In the genomic region with DNA sequence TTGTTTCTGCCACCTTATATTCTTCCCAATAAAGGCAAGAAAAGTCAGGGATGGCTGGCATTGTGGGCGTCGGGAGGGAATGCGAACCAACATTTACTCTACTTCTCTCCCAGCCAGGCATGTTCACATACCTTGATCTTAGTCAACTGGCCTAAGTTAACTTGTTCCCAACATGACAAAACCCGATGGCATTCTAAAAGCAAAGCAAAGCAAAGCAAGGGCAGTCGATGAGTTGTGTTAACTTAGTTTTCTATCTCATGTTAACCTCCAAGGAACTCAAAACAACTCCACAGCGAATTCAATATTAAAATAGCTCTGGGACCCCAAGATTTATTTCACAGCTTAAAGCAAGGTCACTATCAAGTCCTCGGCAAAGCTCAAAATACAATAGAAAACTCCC, we compare ENCODE assay signal across 8 cellular contexts. TPM values are rescaled to one million over a fixed set of nuclear protein-coding genes. Genes with fewer than 3 reads are reported as not detected.
DNase-seq lines count a peak whose midpoint lies in the region; ATAC-seq and TF ChIP-seq lines count a peak whose summit lies in the region.

No MANE protein-coding gene starts in this region.

- no peaks in the 10 kb centered on the region for H3K27me3 Mint-ChIP-seq in HFFc6 (ENCODE audit: insufficient read depth)
- H3K27me3 Mint-ChIP-seq in activated B cell treated with CpG ODN at 0.5 μM for 24 hours = no peaks in the 10 kb centered on the region
- no peaks in the 10 kb centered on the region for H3K27me3 Mint-ChIP-seq in stimulated activated naive B cell treated with anti-CD40 and anti-IgM and Interleukin-4, amounts not matched to agents 10 μg/mL and 1 μg/mL and 100 μg/mL, for 72 hours

- no peak for TF ChIP-seq CTCF in HFFc6 (IDR thresholded peaks at IDR 0.05)
- TF ChIP-seq CTCF in activated B cell treated with CpG ODN at 0.5 μM for 24 hours (IDR thresholded peaks at IDR 0.05) = no peak

- CTCF ChIA-PET in activated B cell treated with CpG ODN at 0.5 μM for 24 hours (lab: Charles Lee) = no interaction called here

- peak overlapping the region; percentile 89 for H3K27ac Mint-ChIP-seq in HFFc6
- H3K27ac Mint-ChIP-seq in activated B cell treated with CpG ODN at 0.5 μM for 24 hours = no peak overlapping the region
- peak overlapping the region; percentile 97 for H3K27ac Mint-ChIP-seq in stimulated activated naive B cell treated with anti-CD40 and anti-IgM and Interleukin-4, amounts not matched to agents 10 μg/mL and 1 μg/mL and 100 μg/mL, for 72 hours

- H3K36me3 ChIP-seq in iPS-15b (ENCODE audit: control insufficient read depth, insufficient read depth, low read length) = no peaks in the 10 kb centered on the region

- peaks cover 27% of the 10 kb centered on the region for H3K36me3 Mint-ChIP-seq in HFFc6 (ENCODE audit: low read depth)
- H3K36me3 Mint-ChIP-seq in activated B cell treated with CpG ODN at 0.5 μM for 24 hours (ENCODE audit: low read depth) = peaks cover 19% of the 10 kb centered on the region
- H3K36me3 Mint-ChIP-seq in stimulated activated naive B cell treated with anti-CD40 and anti-IgM and Interleukin-4, amounts not matched to agents 10 μg/mL and 1 μg/mL and 100 μg/mL, for 72 hours = peaks cover 5 to 14% of the 10 kb centered on the region in 2 donors

- no peaks in the 10 kb centered on the region for H3K9me3 ChIP-seq in iPS-15b (ENCODE audit: control insufficient read depth, insufficient read depth, low read length)

- H3K9me3 Mint-ChIP-seq in HFFc6 = no peaks in the 10 kb centered on the region
- no peaks in the 10 kb centered on the region for H3K9me3 Mint-ChIP-seq in activated B cell treated with CpG ODN at 0.5 μM for 24 hours
- H3K9me3 Mint-ChIP-seq in stimulated activated naive B cell treated with anti-CD40 and anti-IgM and Interleukin-4, amounts not matched to agents 10 μg/mL and 1 μg/mL and 100 μg/mL, for 72 hours = no peaks in the 10 kb centered on the region

- H3K4me3 ChIP-seq in iPS-15b (ENCODE audit: low read depth, low read length) = peak overlapping the region; percentile 73

- DNase-seq in HFFc6 = no peak
- no peak for DNase-seq in activated B cell treated with CpG ODN at 0.5 μM for 24 hours
- DNase-seq in stimulated activated naive B cell treated with anti-CD40 and anti-IgM and Interleukin-4, amounts not matched to agents 10 μg/mL and 1 μg/mL and 100 μg/mL, for 72 hours = no peak
- no peak for DNase-seq in DMS79 treated with DMSO at 0.1 percent for 48 hours (lab: John Stamatoyannopoulos, UW)
- no peak for DNase-seq in DMS79 (lab: John Stamatoyannopoulos, UW)
- DNase-seq in SW480 (ENCODE audit: low spot score) = no peak

- peaks cover 5% of the 10 kb centered on the region for H3K4me1 ChIP-seq in iPS-15b (ENCODE audit: control insufficient read depth, insufficient read depth, low read length)

- intact Hi-C loops in activated B cell treated with CpG ODN at 0.5 μM for 24 hours (cut with micrococcal nuclease) = loop anchor here (5.0 to 10.0 kb wide), 4 partner anchors 100 to 307 kb away; a partner anchor contains a TSS

- H3K4me3 Mint-ChIP-seq in HFFc6 (peak overlapping the region; percentile 96), activated B cell treated with CpG ODN at 0.5 μM for 24 hours (peak overlapping the region; percentile 88)
- peak overlapping the region; percentile 93 to 95 for H3K4me3 Mint-ChIP-seq in stimulated activated naive B cell treated with anti-CD40 and anti-IgM and Interleukin-4, amounts not matched to agents 10 μg/mL and 1 μg/mL and 100 μg/mL, for 72 hours

- H3K4me1 Mint-ChIP-seq in HFFc6 (ENCODE audit: low read depth) (peaks cover 75% of the 10 kb centered on the region), activated B cell treated with CpG ODN at 0.5 μM for 24 hours (peaks cover 61% of the 10 kb centered on the region)
- peaks cover 38 to 60% of the 10 kb centered on the region in 2 donors for H3K4me1 Mint-ChIP-seq in stimulated activated naive B cell treated with anti-CD40 and anti-IgM and Interleukin-4, amounts not matched to agents 10 μg/mL and 1 μg/mL and 100 μg/mL, for 72 hours

- no peaks in the 10 kb centered on the region for H3K27me3 ChIP-seq in iPS-15b (ENCODE audit: control insufficient read depth, insufficient read depth, low read length)

- POLR2A ChIA-PET in activated B cell treated with CpG ODN at 0.5 μM for 24 hours (lab: Charles Lee) = interaction anchor here (1.0 kb wide), 1 partner anchor 18 kb away, joined by 3 read pairs; no protein-coding TSS in a partner anchor

- H3K9ac ChIP-seq in iPS-15b (ENCODE audit: low read depth, low read length) = no peak overlapping the region

- ATAC-seq in activated B cell treated with CpG ODN at 0.5 μM for 24 hours (ENCODE audit: low read depth) (no peak), HG02840 (IDR thresholded peaks at IDR 0.05; ENCODE audit: low FRiP score, unreplicated experiment) (no peak)
- no peak for ATAC-seq in stimulated activated naive B cell treated with anti-CD40 and anti-IgM and Interleukin-4, amounts not matched to agents 10 μg/mL and 1 μg/mL and 100 μg/mL, for 72 hours (replicated peaks)

RNA-seq across cellular contexts. Expression of a gene that starts 1.2 kb away (rescaled TPM):
- 10 to 100 TPM; 60.0 to 76.6 (median 69.9) TPM for total RNA-seq in HFFc6 (2021; fragmentation: NEBNext Ultra II Directional; extraction: Animal tissue kit (Norgen Biotek cat#: 25700))
- 68.5 and 69.2 TPM in 2 replicates for total RNA-seq in activated B cell treated with CpG ODN at 0.5 μM for 24 hours
